ENCODE assay signal across 9 cellular contexts in genomic region chr13:95704510-95704909, GRCh38. TPM values are rescaled to one million over a fixed set of nuclear protein-coding genes. Genes with fewer than 3 reads are reported as not detected.
DNase-seq lines count a peak whose midpoint lies in the region; ATAC-seq and TF ChIP-seq lines count a peak whose summit lies in the region.
"Had no signal": no experiment of that assay in that cellular context is flagged by ENCODE, and none has a peak within 500 bp of the region (broad histone marks: within the 10 kb centered on the region; RNA-seq: fewer than 3 reads in every experiment).

No MANE protein-coding gene starts in this region.

- H3K27me3 ChIP-seq in WERI-Rb-1 (ENCODE audit: insufficient read depth, low read depth, severe bottlenecking): no peaks in the 10 kb centered on the region

- intact Hi-C loops in mucosa of descending colon (cut with DNase I, micrococcal nuclease): no loop called here

- no peaks in the 10 kb centered on the region for H3K4me1 ChIP-seq in mucosa of descending colon (ENCODE audit: low read depth)

- DNase-seq in Daoy (ENCODE audit: low read depth) (peak; percentile 3), HT-29 (ENCODE audit: low spot score) (peak; percentile 59), WERI-Rb-1 (no peak), mucosa of descending colon (no peak), hypothalamus (lab: John Stamatoyannopoulos, UW) (no peak)
- DNase-seq: activated CD4-positive, alpha-beta T cell treated with anti-CD3 and anti-CD28 coated beads for 48 hours; head of caudate nucleus had no signal

- no peak overlapping the region for H3K27ac ChIP-seq in WERI-Rb-1

- H3K36me3 ChIP-seq in WERI-Rb-1 (no peaks in the 10 kb centered on the region), mucosa of descending colon (ENCODE audit: low read depth) (no peaks in the 10 kb centered on the region)

- ATAC-seq in mucosa of descending colon: peak; percentile 36
- ATAC-seq in HG03025 (IDR thresholded peaks at IDR 0.05; ENCODE audit: low FRiP score, unreplicated experiment): no peak
- ATAC-seq in HG02885 (IDR thresholded peaks at IDR 0.05; ENCODE audit: poor library complexity, unreplicated experiment): no peak

- H3K9me3 ChIP-seq in WERI-Rb-1 (ENCODE audit: severe bottlenecking) (no peaks in the 10 kb centered on the region), mucosa of descending colon (no peaks in the 10 kb centered on the region)

- H3K4me3 ChIP-seq in WERI-Rb-1 (ENCODE audit: low read depth, low read length) (no peak overlapping the region), mucosa of descending colon (no peak overlapping the region)

- TF ChIP-seq CTCF in WERI-Rb-1 (IDR thresholded peaks at IDR 0.05; ENCODE audit: low read depth, low read length) (peak; percentile 66), mucosa of descending colon (IDR thresholded peaks at IDR 0.05) (no peak)

RNA-seq across cellular contexts. Expression of gene DNAJC3, which starts 27.6 kb away (rescaled TPM):
- 19.4 and 25.6 TPM in 2 replicates for total RNA-seq in Daoy (2014; rRNA removed; shearing (Covaris generic))
- total RNA-seq in HT-29 (2014; rRNA removed; shearing (Covaris generic)): 17.7 and 20.1 TPM in 2 replicates
- 10 to 100 TPM; 48.6 to 60.5 (median 55.2) TPM for total RNA-seq in mucosa of descending colon

Comparison
In these comparisons a context has a peak if more than half of its experiments do, and no peak if none do; other contexts are left out.
1. DNase-seq: peak in Daoy (single experiment) and HT-29 (single experiment); none in WERI-Rb-1 (single experiment), mucosa of descending colon (0 of 3) and hypothalamus (0 of 51).